Comparison of ENCODE assay signal across 10 cellular contexts in genomic region chrX:75038925-75039324, GRCh38.
DNase-seq lines count a peak whose midpoint lies in the region; ATAC-seq and TF ChIP-seq lines count a peak whose summit lies in the region.
"Had no signal": no experiment of that assay in that cellular context is flagged by ENCODE, and none has a peak within 500 bp of the region (broad histone marks: within the 10 kb centered on the region; RNA-seq: fewer than 3 reads in every experiment).

No MANE protein-coding gene starts in this region.

- H3K4me3 Mint-ChIP-seq in H9: no peak overlapping the region
- H3K4me3 Mint-ChIP-seq: activated T-cell treated with anti-CD3 and anti-CD28 coated beads, Interleukin-2, amount 50 U/mL, for 24 hours had no signal

- H3K36me3 ChIP-seq in WERI-Rb-1 (no peaks in the 10 kb centered on the region), left lung (no peaks in the 10 kb centered on the region)

- no peak overlapping the region for H3K27ac ChIP-seq in H9 (ENCODE audit: insufficient read length, low read depth, low read length)
- no peak overlapping the region for H3K27ac ChIP-seq in WERI-Rb-1
- no peak overlapping the region for H3K27ac ChIP-seq in left lung

- H2BK12ac ChIP-seq in H9 (ENCODE audit: insufficient read length, low read depth, low read length): no peak overlapping the region

- no peak overlapping the region for H2AFZ ChIP-seq in H9 (ENCODE audit: low read length)

- no peaks in the 10 kb centered on the region for H3K79me1 ChIP-seq in H9 (ENCODE audit: insufficient read depth, low read depth, low read length, poor library complexity, severe bottlenecking)

- no peak overlapping the region for H2AK5ac ChIP-seq in H9 (ENCODE audit: insufficient read length, low read length)

- no peak overlapping the region for H3K18ac ChIP-seq in H9 (ENCODE audit: insufficient read length, low read depth, low read length)

- no peaks in the 10 kb centered on the region for H3K27me3 ChIP-seq in H9 (ENCODE audit: insufficient read depth, low read length)
- no peaks in the 10 kb centered on the region for H3K27me3 ChIP-seq in WERI-Rb-1 (ENCODE audit: insufficient read depth, low read depth, severe bottlenecking)
- H3K27me3 ChIP-seq in left lung: no peaks in the 10 kb centered on the region

- H4K91ac ChIP-seq in H9 (ENCODE audit: insufficient read length, low read depth, low read length): no peak overlapping the region

- H3K27ac Mint-ChIP-seq in H9: no peak overlapping the region
- H3K27ac Mint-ChIP-seq: activated T-cell treated with anti-CD3 and anti-CD28 coated beads, Interleukin-2, amount 50 U/mL, for 24 hours had no signal

- intact Hi-C loops in left lung (cut with DNase I): no loop called here
- intact Hi-C loops in lower leg skin (cut with DNase I; ENCODE audit: low total_unique reads): no loop called here

- no peak overlapping the region for H2BK5ac ChIP-seq in H9 (ENCODE audit: insufficient read length, low read length)

- WGBS in H9 (ENCODE audit: extremely low coverage, insufficient read length, low lambda C conversion rate): no CpG with 5 or more reads among the region's 1 CpG
- WGBS in lower leg skin, 2 donors: 32 to 86% methylated on average over 1 of the region's 1 CpG

- DNase-seq in NCI-H2107 treated with DMSO at 0.1 percent for 48 hours (lab: John Stamatoyannopoulos, UW; ENCODE audit: unreplicated experiment) (peak; percentile 31), NCI-H2107 (lab: John Stamatoyannopoulos, UW) (no peak), H9 (no peak), WERI-Rb-1 (peak; percentile 16), left lung (no peak), cerebellar nuclear complex (lab: John Stamatoyannopoulos, UW) (no peak), lower leg skin (ENCODE audit: low spot score in 2 of 2) (no peak)
- DNase-seq: activated T-cell treated with anti-CD3 and anti-CD28 coated beads, Interleukin-2, amount 50 U/mL, for 24 hours; NCI-H146 had no signal

- H3K4me1 ChIP-seq in H9 (ENCODE audit: insufficient read depth, low read length) (no peaks in the 10 kb centered on the region), left lung (no peaks in the 10 kb centered on the region)

- peaks cover 34 to 61% (median 54%) of the 10 kb centered on the region in 3 experiments; a peak in 6 of 7 replicates for H3K36me3 Mint-ChIP-seq in H9 (ENCODE audit: insufficient read depth in 1 of 3, low read depth in 3 of 3)

- H4K5ac ChIP-seq in H9 (ENCODE audit: insufficient read length, low read depth, low read length): no peak overlapping the region

- TF ChIP-seq POLR2A in lower leg skin (IDR thresholded peaks at IDR 0.05): no peak

- H4K8ac ChIP-seq in H9 (replicated peaks; ENCODE audit: insufficient read length, low read depth, low read length): no peak overlapping the region

- peaks cover 35% of the 10 kb centered on the region for H3K9me3 ChIP-seq in H9 (ENCODE audit: control insufficient read depth, low read depth, low read length)
- no peaks in the 10 kb centered on the region for H3K9me3 ChIP-seq in WERI-Rb-1 (ENCODE audit: severe bottlenecking)
- peaks cover 0 to 7% of the 10 kb centered on the region in 2 donors for H3K9me3 ChIP-seq in left lung

- H2BK15ac ChIP-seq in H9 (ENCODE audit: low read depth, low read length): no peak overlapping the region

- no peak overlapping the region for H3K56ac ChIP-seq in H9 (ENCODE audit: insufficient read length, low read depth, low read length)

- no peak overlapping the region for H2BK20ac ChIP-seq in H9 (ENCODE audit: low read depth, low read length, poor library complexity, severe bottlenecking)

- peak; percentile 48; the same call in 2 of the 3 replicates for TF ChIP-seq CTCF in H9 (conservative IDR thresholded peaks at IDR 0.05)
- peak; percentile 54 for TF ChIP-seq CTCF in WERI-Rb-1 (IDR thresholded peaks at IDR 0.05; ENCODE audit: low read depth, low read length)
- no peak for TF ChIP-seq CTCF in left lung (IDR thresholded peaks at IDR 0.05)
- TF ChIP-seq CTCF in lower leg skin (IDR thresholded peaks at IDR 0.05): no peak

- no peaks in the 10 kb centered on the region for H4K20me1 ChIP-seq in H9 (ENCODE audit: control insufficient read depth, insufficient read depth, insufficient read length)

- ATAC-seq in left lung: peak; percentile 24
- no peak for ATAC-seq in HG02623 (IDR thresholded peaks at IDR 0.05; ENCODE audit: unreplicated experiment)

- peaks cover 95 to 98% of the 10 kb centered on the region in 2 experiments for H3K9me3 Mint-ChIP-seq in H9

- no peak overlapping the region for H2BK120ac ChIP-seq in H9 (ENCODE audit: low read depth, low read length, poor library complexity, severe bottlenecking)

- H3K4ac ChIP-seq in H9 (ENCODE audit: low read depth, low read length): no peak overlapping the region

- no peak overlapping the region for H3K14ac ChIP-seq in H9 (ENCODE audit: insufficient read depth, low read length)

- H3K23me2 ChIP-seq in H9 (ENCODE audit: insufficient read length, low read depth, low read length, poor library complexity, severe bottlenecking): no peaks in the 10 kb centered on the region

- no peaks in the 10 kb centered on the region for H3K4me1 Mint-ChIP-seq in H9

- no peak overlapping the region for H3K9ac ChIP-seq in H9 (ENCODE audit: extremely low read depth, insufficient read length, low read length)

- H3K79me2 ChIP-seq in H9 (ENCODE audit: insufficient read depth, low read length): no peaks in the 10 kb centered on the region

- no peak overlapping the region for H3T11ph ChIP-seq in H9 (ENCODE audit: low read length)

- no peak overlapping the region for H3K23ac ChIP-seq in H9 (ENCODE audit: insufficient read length, low read depth, low read length)

- H3K4me2 ChIP-seq in H9 (ENCODE audit: insufficient read depth, insufficient read length, low read length): no peak overlapping the region

- peaks cover 12% of the 10 kb centered on the region for H3K27me3 Mint-ChIP-seq in H9 (ENCODE audit: low read depth)

- H3K4me3 ChIP-seq in WERI-Rb-1 (ENCODE audit: low read depth, low read length) (no peak overlapping the region), left lung (no peak overlapping the region), lower leg skin (ENCODE audit: low read depth, poor library complexity, severe bottlenecking) (no peak overlapping the region)

Comparison
In these comparisons a context has a peak if more than half of its experiments do, and no peak if none do; other contexts are left out.
1. DNase-seq: peak in NCI-H2107 treated with DMSO at 0.1 percent for 48 hours (single experiment) and WERI-Rb-1 (single experiment); none in NCI-H2107 (single experiment), H9 (single experiment), left lung (0 of 2), cerebellar nuclear complex (0 of 2) and lower leg skin (0 of 2).
2. CTCF ChIP-seq: peak in H9 (single experiment) and WERI-Rb-1 (single experiment); none in left lung (0 of 2) and lower leg skin (0 of 3).